Comparison of ENCODE assay signal across 33 cellular contexts in genomic region chr7:123628829-123629228, GRCh38. TPM values are rescaled to one million over a fixed set of nuclear protein-coding genes. Genes with fewer than 3 reads are reported as not detected.
"Had no signal": no experiment of that assay in that cellular context is flagged by ENCODE, and none has a peak within 500 bp of the region (broad histone marks: within the 10 kb centered on the region; RNA-seq: fewer than 3 reads in every experiment).

No MANE protein-coding gene starts in this region.

- H3K36me3 ChIP-seq: neutrophil, pancreas, prostate gland, right lobe of liver, sigmoid colon, stomach, thoracic aorta, thyroid gland, tibial nerve, upper lobe of left lung, vagina had no signal

- ATAC-seq: natural killer cell treated with Interleukin-12 subunit alpha and Interleukin-12 subunit beta and Interleukin-15 and Interleukin-18, amount 100 ng/mL, for 72 hours; pancreas; right cardiac atrium; right lobe of liver; stimulated activated effector memory CD8-positive, alpha-beta T cell treated with anti-CD3 and anti-CD28 coated beads, Interleukin-12 subunit alpha, Interleukin-12 subunit beta, amount 100 ng/mL, for 72 hours; stimulated activated naive B cell treated with anti-CD40 and anti-IgM and Interleukin-4, amounts not matched to agents 10 μg/mL and 1 μg/mL and 100 μg/mL, for 72 hours had no signal

- DNase-seq: nephron progenitor cell; nucleus accumbens; pancreas; right cardiac atrium; right lobe of liver; sigmoid colon; small intestine; stimulated activated CD4-positive, alpha-beta T cell treated with anti-CD3 and anti-CD28 coated beads, Interleukin-15, amount 100 ng/mL, for 24 hours; stimulated activated CD4-positive, alpha-beta T cell treated with anti-CD3 and anti-CD28 coated beads, Interleukin-2, amount 100 ng/mL, for 24 hours; stimulated activated CD4-positive, alpha-beta T cell treated with anti-CD3 and anti-CD28 coated beads, Interleukin-2, amount 100 ng/mL, for 48 hours; stimulated activated CD4-positive, alpha-beta T cell treated with anti-CD3 and anti-CD28 coated beads, Interleukin-4, amount 100 ng/mL, for 24 hours; stimulated activated naive B cell treated with anti-CD40 and anti-IgM and Interleukin-4, amounts not matched to agents 10 μg/mL and 1 μg/mL and 100 μg/mL, for 72 hours; stimulated activated naive CD4-positive, alpha-beta T cell treated with Interleukin-2 at 50 U/mL for 16 hours; stomach; thyroid gland; trophoblast cell; upper lobe of left lung had no signal

- H3K27me3 ChIP-seq: neutrophil, pancreas, right lobe of liver, sigmoid colon, stomach, thyroid gland, tibial nerve, upper lobe of left lung, vagina had no signal

- H3K27ac ChIP-seq: neutrophil, pancreas, prostate gland, right lobe of liver, sigmoid colon, stomach, thoracic aorta, thyroid gland, tibial nerve, upper lobe of left lung, vagina had no signal

- H3K4me3 ChIP-seq: pancreas, prostate gland, right lobe of liver, sigmoid colon, stomach, thoracic aorta, thyroid gland, tibial nerve, upper lobe of left lung, vagina had no signal

- FAIRE-seq: pancreas, small intestine, urothelium cell line had no signal

- H3K9me3 ChIP-seq: neutrophil, pancreas, prostate gland, right lobe of liver, sigmoid colon, stomach, thoracic aorta, thyroid gland, tibial nerve, upper lobe of left lung, vagina had no signal

- H3K4me1 ChIP-seq: pancreas, prostate gland, right lobe of liver, sigmoid colon, stomach, thyroid gland, tibial nerve, upper lobe of left lung, vagina had no signal

RNA-seq across cellular contexts. Expression of gene LMOD2, which starts 26.8 kb away (rescaled TPM):
- total RNA-seq: natural killer cell treated with Interleukin-12 subunit alpha and Interleukin-12 subunit beta and Interleukin-15 and Interleukin-18, amount 100 ng/mL, for 72 hours; neural crest cell; omental fat pad; osteocyte; posterior vena cava; renal cortical epithelial cell; sigmoid colon; stomach; subcutaneous adipose tissue; temporal lobe; thoracic aorta; thyroid gland; tibial nerve; upper lobe of left lung; vagina had no signal
- polyA plus RNA-seq: pancreas had no signal

RNA-seq across cellular contexts. Expression of gene ASB15, which starts 27.2 kb away (rescaled TPM):
- total RNA-seq: natural killer cell treated with Interleukin-12 subunit alpha and Interleukin-12 subunit beta and Interleukin-15 and Interleukin-18, amount 100 ng/mL, for 72 hours; neural crest cell; omental fat pad; osteocyte; posterior vena cava; renal cortical epithelial cell; right lobe of liver; sigmoid colon; stomach; subcutaneous adipose tissue; temporal lobe; thoracic aorta; thyroid gland; tibial nerve; upper lobe of left lung; ureter; vagina had no signal
- polyA plus RNA-seq: pancreas, sigmoid colon, stomach had no signal
